In genomic region chr20:37727247-37727956, GRCh38 we compare ENCODE assay signal across 12 cellular contexts. TPM values are rescaled to one million over a fixed set of nuclear protein-coding genes. Genes with fewer than 3 reads are reported as not detected.
DNase-seq lines count a peak whose midpoint lies in the region; ATAC-seq and TF ChIP-seq lines count a peak whose summit lies in the region.
"Had no signal": no experiment of that assay in that cellular context is flagged by ENCODE, and none has a peak within 500 bp of the region (broad histone marks: within the 10 kb centered on the region; RNA-seq: fewer than 3 reads in every experiment).

No MANE protein-coding gene starts in this region.

- WGBS in heart right ventricle, 2 donors, result 70 to 84% methylated on average over 4 of the region's 4 CpGs
- 67 to 79% (median 68%) methylated on average over 4 of the region's 4 CpGs for WGBS in psoas muscle, 3 donors

- DNase-seq in GM13976 (ENCODE audit: low spot score) (peak; percentile 16), heart right ventricle (no peak), psoas muscle (no peak), UCSD-AML1 (lab: John Stamatoyannopoulos, UW; ENCODE audit: unreplicated experiment) (no peak), NCI-H446 (lab: John Stamatoyannopoulos, UW) (no peak), NCI-H1048 (lab: John Stamatoyannopoulos, UW) (no peak)
- no peak for DNase-seq in stimulated activated CD4-positive, alpha-beta T cell treated with anti-CD3 and anti-CD28 coated beads, Interleukin-1b, Interleukin-23, amount 100 ng/mL, for 48 hours
- DNase-seq: central memory CD4-positive, alpha-beta T cell; NCI-H1092; T-helper 17 cell; uterus had no signal

- in situ Hi-C loops in GM13976 (cut with MboI; ENCODE audit: low sequenced_read_pairs, unreplicated experiment), result no loop called here

- TF ChIP-seq CTCF in GM13976 (IDR thresholded peaks at IDR 0.05; ENCODE audit: borderline replicate concordance, control extremely low read depth, extremely low read depth, insufficient read depth, missing control alignments) (no peak), VCaP (conservative IDR thresholded peaks at IDR 0.05) (no peak), heart right ventricle (IDR thresholded peaks at IDR 0.05) (no peak), psoas muscle (IDR thresholded peaks at IDR 0.05) (no peak)

- H3K9me3 ChIP-seq in heart right ventricle, result no peaks in the 10 kb centered on the region
- no peaks in the 10 kb centered on the region for H3K9me3 ChIP-seq in psoas muscle
- H3K9me3 ChIP-seq: uterus had no signal

- intact Hi-C loops in heart right ventricle (cut with DNase I), result no loop called here
- intact Hi-C loops in psoas muscle (cut with DNase I), result no loop called here

- peaks cover 0 to 5% (median 0%) of the 10 kb centered on the region in 9 donors for H3K36me3 ChIP-seq in heart right ventricle
- no peaks in the 10 kb centered on the region for H3K36me3 ChIP-seq in psoas muscle (ENCODE audit: insufficient read depth in 1 of 2, low read depth in 1 of 2)
- H3K36me3 ChIP-seq: uterus had no signal

- H3K27ac ChIP-seq in VCaP (peak overlapping the region; percentile 84; the same call in 1 of the 2 replicates), heart right ventricle (peak overlapping the region in 9 of 10 donors; percentile 16 to 74 (median 53)), psoas muscle (peak overlapping the region; percentile 76)

- no peak overlapping the region for H3K4me3 ChIP-seq in heart right ventricle
- H3K4me3 ChIP-seq in psoas muscle, result no peak overlapping the region
- H3K4me3 ChIP-seq: uterus had no signal

- peak in 7 of 8 donors; percentile 52 to 93 (median 83) for ATAC-seq in heart right ventricle
- ATAC-seq in psoas muscle, result peak; percentile 84 to 93 (median 89)
- ATAC-seq: T-helper 17 cell had no signal

- no peaks in the 10 kb centered on the region for H3K27me3 ChIP-seq in heart right ventricle
- H3K27me3 ChIP-seq in psoas muscle (ENCODE audit: insufficient read depth in 3 of 3, low read length in 2 of 3), result no peaks in the 10 kb centered on the region
- H3K27me3 ChIP-seq: uterus had no signal

- peaks cover 0 to 59% (median 41%) of the 10 kb centered on the region in 9 donors for H3K4me1 ChIP-seq in heart right ventricle
- peaks cover 51% of the 10 kb centered on the region for H3K4me1 ChIP-seq in psoas muscle
- H3K4me1 ChIP-seq: uterus had no signal

RNA-seq across cellular contexts. Expression of gene CTNNBL1, which starts 33.6 kb away (rescaled TPM):
- total RNA-seq in heart right ventricle, result 10 to 100 TPM; 43.2 to 62.2 (median 52.0) TPM
- polyA plus RNA-seq in heart right ventricle, result 100 to 1,000 TPM in 1 of 2 donors, 10 to 100 TPM in 1; 42.2 to 104 TPM
- 10 to 100 TPM; 26.7 to 44.0 (median 33.5) TPM for total RNA-seq in psoas muscle
- polyA plus RNA-seq in psoas muscle, result 10 to 100 TPM; 36.6 to 42.6 (median 39.7) TPM
